ENCODE assay signal across 21 cellular contexts in genomic region chr6:156889986-156890385, GRCh38.
DNase-seq lines count a peak whose midpoint lies in the region; ATAC-seq and TF ChIP-seq lines count a peak whose summit lies in the region.
"Had no signal": no experiment of that assay in that cellular context is flagged by ENCODE, and none has a peak within 500 bp of the region (broad histone marks: within the 10 kb centered on the region; RNA-seq: fewer than 3 reads in every experiment).

No MANE protein-coding gene starts in this region.

- no peaks in the 10 kb centered on the region for H3K27me3 Mint-ChIP-seq in activated naive CD4-positive, alpha-beta T cell treated with anti-CD3 and anti-CD28 coated beads, Interleukin-2, amount 50 U/mL, for 24 hours
- H3K27me3 Mint-ChIP-seq: B cell; CD4-positive, CD25-positive, alpha-beta regulatory T cell had no signal

- H3K4me3 ChIP-seq in right atrium auricular region: no peak overlapping the region
- no peak overlapping the region for H3K4me3 ChIP-seq in SK-N-MC
- peak overlapping the region; percentile 1 for H3K4me3 ChIP-seq in psoas muscle
- H3K4me3 ChIP-seq: BLaER1, GM23338 had no signal

- no peak for DNase-seq in activated naive CD4-positive, alpha-beta T cell treated with anti-CD3 and anti-CD28 coated beads, Interleukin-2, amount 50 U/mL, for 16 hours
- DNase-seq in right atrium auricular region (ENCODE audit: low spot score) (no peak), Right ventricle myocardium inferior (ENCODE audit: missing footprints) (no peak), SK-N-MC (ENCODE audit: low read depth, low spot score) (no peak), psoas muscle (no peak)
- DNase-seq: Caco-2; CD4-positive, CD25-positive, alpha-beta regulatory T cell; CD8-positive, alpha-beta T cell; DMS79; EL; GF-D8; H9 had no signal

- H3K36me3 Mint-ChIP-seq in activated naive CD4-positive, alpha-beta T cell treated with anti-CD3 and anti-CD28 coated beads, Interleukin-2, amount 50 U/mL, for 24 hours: peaks cover 3% of the 10 kb centered on the region
- H3K36me3 Mint-ChIP-seq: CD8-positive, alpha-beta T cell had no signal

- H3K36me3 ChIP-seq in right atrium auricular region (no peaks in the 10 kb centered on the region), SK-N-MC (ENCODE audit: insufficient read depth, low read length) (no peaks in the 10 kb centered on the region), psoas muscle (ENCODE audit: insufficient read depth in 1 of 2, low read depth in 1 of 2) (no peaks in the 10 kb centered on the region)

- no peaks in the 10 kb centered on the region for H3K9me3 ChIP-seq in right atrium auricular region
- H3K9me3 ChIP-seq in SK-N-MC (ENCODE audit: low read depth, low read length): no peaks in the 10 kb centered on the region
- no peaks in the 10 kb centered on the region for H3K9me3 ChIP-seq in psoas muscle
- H3K9me3 ChIP-seq: BLaER1, Caco-2 had no signal

- TF ChIP-seq CTCF in right atrium auricular region (IDR thresholded peaks at IDR 0.05) (no peak), psoas muscle (IDR thresholded peaks at IDR 0.05) (no peak)

- H3K27ac Mint-ChIP-seq in activated naive CD4-positive, alpha-beta T cell treated with anti-CD3 and anti-CD28 coated beads, Interleukin-2, amount 50 U/mL, for 24 hours: peak overlapping the region; percentile 41
- H3K27ac Mint-ChIP-seq: CD8-positive, alpha-beta T cell had no signal

- no peak for ATAC-seq in Right ventricle myocardium inferior
- peak in 2 of 4 donors; percentile 57 to 58 for ATAC-seq in psoas muscle
- no peak for ATAC-seq in HG02970 (IDR thresholded peaks at IDR 0.05; ENCODE audit: low FRiP score, unreplicated experiment)
- no peak for ATAC-seq in GM19395 (IDR thresholded peaks at IDR 0.05; ENCODE audit: unreplicated experiment)
- ATAC-seq: CD8-positive, alpha-beta T cell; GM23338; HCT116 had no signal

- H3K4me1 Mint-ChIP-seq in activated naive CD4-positive, alpha-beta T cell treated with anti-CD3 and anti-CD28 coated beads, Interleukin-2, amount 50 U/mL, for 24 hours: peaks cover 80% of the 10 kb centered on the region

- 66 to 73% (median 69%) methylated on average over 3 of the region's 3 CpGs for WGBS in psoas muscle, 3 donors

- no peaks in the 10 kb centered on the region for H3K9me3 Mint-ChIP-seq in activated naive CD4-positive, alpha-beta T cell treated with anti-CD3 and anti-CD28 coated beads, Interleukin-2, amount 50 U/mL, for 24 hours
- H3K9me3 Mint-ChIP-seq: CD4-positive, CD25-positive, alpha-beta regulatory T cell; CD8-positive, alpha-beta T cell; GM23338; H9 had no signal

- intact Hi-C loops in Right ventricle myocardium inferior (cut with DNase I) (loop anchor here (5.0 kb wide), 3 partner anchors 42 to 132 kb away; no protein-coding TSS in a partner anchor), psoas muscle (cut with DNase I) (loop anchor here in 1 of 2 donors (10.0 kb wide), 1 partner anchor 55 kb away; no protein-coding TSS in a partner anchor)

- H3K4me1 ChIP-seq in right atrium auricular region: peaks cover 0 to 62% of the 10 kb centered on the region in 2 donors
- peaks cover 55% of the 10 kb centered on the region for H3K4me1 ChIP-seq in psoas muscle
- H3K4me1 ChIP-seq: Caco-2 had no signal

- H3K27ac ChIP-seq in right atrium auricular region: peak overlapping the region; percentile 14 to 61
- 0 out of 2 replicates have a peak overlapping the region, but pooled peaks have one; percentile 1 for H3K27ac ChIP-seq in SK-N-MC
- H3K27ac ChIP-seq in psoas muscle: peak overlapping the region; percentile 7
- H3K27ac ChIP-seq: 22Rv1, BLaER1, C4-2B had no signal

- no peak overlapping the region for H3K9ac ChIP-seq in SK-N-MC (ENCODE audit: insufficient read length)
- H3K9ac ChIP-seq: BLaER1 had no signal

- H3K27me3 ChIP-seq in right atrium auricular region (no peaks in the 10 kb centered on the region), psoas muscle (ENCODE audit: insufficient read depth in 3 of 3, low read length in 2 of 3) (no peaks in the 10 kb centered on the region)
- H3K27me3 ChIP-seq: BLaER1 had no signal

- no peak overlapping the region for H3K4me3 Mint-ChIP-seq in activated naive CD4-positive, alpha-beta T cell treated with anti-CD3 and anti-CD28 coated beads, Interleukin-2, amount 50 U/mL, for 24 hours
- H3K4me3 Mint-ChIP-seq: B cell; CD4-positive, CD25-positive, alpha-beta regulatory T cell; CD8-positive, alpha-beta T cell; GM23338; H9 had no signal
